In the genomic region with DNA sequence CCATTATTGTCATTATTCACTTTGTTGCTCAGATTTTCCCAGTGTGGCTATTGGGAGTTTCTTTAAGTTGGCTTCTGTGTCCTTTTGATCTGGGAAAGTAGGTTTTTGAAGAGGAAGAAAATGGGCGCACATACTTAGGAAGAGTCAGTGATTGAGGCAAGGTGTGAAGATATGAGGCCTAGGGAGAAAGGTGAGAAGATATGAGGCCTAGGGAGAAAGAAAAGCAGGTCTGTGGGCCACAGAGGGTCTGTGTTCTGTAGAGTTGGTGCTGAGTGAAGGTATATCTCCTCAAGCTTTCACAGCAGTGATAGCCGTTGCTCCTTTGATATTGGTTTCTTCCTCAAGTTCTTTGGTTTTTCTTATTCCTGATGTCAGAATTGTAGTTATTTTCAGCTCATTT, we compare ENCODE assay signal across 33 cellular contexts.
"Had no signal": no experiment of that assay in that cellular context is flagged by ENCODE, and none has a peak within 500 bp of the region (broad histone marks: within the 10 kb centered on the region; RNA-seq: fewer than 3 reads in every experiment).

No MANE protein-coding gene starts in this region.

- H3K4me3 Mint-ChIP-seq: immature natural killer cell; naive thymus-derived CD4-positive, alpha-beta T cell; natural killer cell treated with Interleukin-12 subunit alpha and Interleukin-12 subunit beta and Interleukin-15 and Interleukin-18, amount 100 ng/mL, for 72 hours; neural crest cell; stimulated activated effector memory CD8-positive, alpha-beta T cell treated with anti-CD3 and anti-CD28 coated beads, Interleukin-12 subunit alpha, Interleukin-12 subunit beta, amount 100 ng/mL, for 72 hours; stimulated activated naive CD8-positive, alpha-beta T cell treated with anti-CD3 and anti-CD28 coated beads, Interleukin-15, Interleukin-2, amounts not matched to agents 100 ng/mL and 50 ng/mL, for 24 hours had no signal

- H3K4me3 ChIP-seq: left lung, lower lobe of right lung, mucosa of descending colon, pancreas, prostate gland, sigmoid colon, spleen, suprapubic skin, thoracic aorta, tibial artery, upper lobe of right lung had no signal

- H3K27me3 Mint-ChIP-seq: naive thymus-derived CD4-positive, alpha-beta T cell; natural killer cell treated with Interleukin-12 subunit alpha and Interleukin-12 subunit beta and Interleukin-15 and Interleukin-18, amount 100 ng/mL, for 72 hours; stimulated activated naive CD8-positive, alpha-beta T cell treated with anti-CD3 and anti-CD28 coated beads, Interleukin-15, Interleukin-2, amounts not matched to agents 100 ng/mL and 50 ng/mL, for 24 hours had no signal

- H3K4me1 ChIP-seq: left lung, lower lobe of right lung, pancreas, prostate gland, spleen, suprapubic skin, tibial artery, upper lobe of right lung had no signal

- H3K9me3 Mint-ChIP-seq: immature natural killer cell; naive thymus-derived CD4-positive, alpha-beta T cell; natural killer cell treated with Interleukin-12 subunit alpha and Interleukin-12 subunit beta and Interleukin-15 and Interleukin-18, amount 100 ng/mL, for 72 hours; neural crest cell; stimulated activated effector memory CD8-positive, alpha-beta T cell treated with anti-CD3 and anti-CD28 coated beads, Interleukin-12 subunit alpha, Interleukin-12 subunit beta, amount 100 ng/mL, for 72 hours; stimulated activated naive CD8-positive, alpha-beta T cell treated with anti-CD3 and anti-CD28 coated beads, Interleukin-15, Interleukin-2, amounts not matched to agents 100 ng/mL and 50 ng/mL, for 24 hours had no signal

- H3K27me3 ChIP-seq: left lung, pancreas, sigmoid colon, spleen, suprapubic skin, tibial artery, upper lobe of right lung had no signal

- FAIRE-seq: islet of Langerhans, kidney, pancreas, small intestine, urothelium cell line had no signal

- H3K4me1 Mint-ChIP-seq: immature natural killer cell; neural crest cell; stimulated activated effector memory CD8-positive, alpha-beta T cell treated with anti-CD3 and anti-CD28 coated beads, Interleukin-12 subunit alpha, Interleukin-12 subunit beta, amount 100 ng/mL, for 72 hours had no signal

- H3K27ac Mint-ChIP-seq: naive thymus-derived CD4-positive, alpha-beta T cell; natural killer cell treated with Interleukin-12 subunit alpha and Interleukin-12 subunit beta and Interleukin-15 and Interleukin-18, amount 100 ng/mL, for 72 hours; stimulated activated effector memory CD8-positive, alpha-beta T cell treated with anti-CD3 and anti-CD28 coated beads, Interleukin-12 subunit alpha, Interleukin-12 subunit beta, amount 100 ng/mL, for 72 hours; stimulated activated naive CD8-positive, alpha-beta T cell treated with anti-CD3 and anti-CD28 coated beads, Interleukin-15, Interleukin-2, amounts not matched to agents 100 ng/mL and 50 ng/mL, for 24 hours had no signal

- DNase-seq: hypothalamus; immature natural killer cell; kidney; left colon; left lung; lower lobe of right lung; mammary epithelial cell; mesenchymal stem cell; midbrain; mucosa of descending colon; naive thymus-derived CD4-positive, alpha-beta T cell; nucleus accumbens; pancreas; posterior cingulate gyrus; retina; right cardiac atrium; sigmoid colon; small intestine; spleen; stimulated activated CD4-positive, alpha-beta T cell treated with anti-CD3 and anti-CD28 coated beads, Interleukin-4, amount 100 ng/mL, for 24 hours; stimulated activated naive CD4-positive, alpha-beta T cell; tibial artery; trophoblast cell; upper lobe of right lung had no signal

- H3K36me3 ChIP-seq: prostate gland, thoracic aorta had no signal

- H3K9me3 ChIP-seq: left lung, lower lobe of right lung, mucosa of descending colon, pancreas, prostate gland, sigmoid colon, spleen, suprapubic skin, thoracic aorta, tibial artery, upper lobe of right lung had no signal

- H3K27ac ChIP-seq: left lung, lower lobe of right lung, pancreas, prostate gland, sigmoid colon, spleen, suprapubic skin, thoracic aorta, tibial artery, upper lobe of right lung had no signal
